Comparison of ENCODE assay signal across 1 cellular context in genomic region chr15:89334510-89335288, GRCh38.
TF ChIP-seq lines count a peak whose summit lies in the region.

TSS of gene POLG (minus strand) at chr15:89334824. CDS start at chr15:89333754, 1,070 bp downstream.

TF ChIP-seq in HEK293, 187 proteins besides CTCF, POLR2A, EP300 and RAD21 (continued from another document):
- TF ChIP-seq ZBTB17 (tag by site-specific recombination; IDR thresholded peaks at IDR 0.05): peak; percentile 86
- no peak for TF ChIP-seq ZNF19 (tag by site-specific recombination; IDR thresholded peaks at IDR 0.05; ENCODE audit: low read depth)
- TF ChIP-seq ZXDB (tag by site-specific recombination; IDR thresholded peaks at IDR 0.05): peak; percentile 91
- TF ChIP-seq ZNF707 (tag by site-specific recombination; IDR thresholded peaks at IDR 0.05): no peak
- TF ChIP-seq ZSCAN23 (tag by site-specific recombination; IDR thresholded peaks at IDR 0.05): peak; percentile 89; the same call in 1 of the 2 replicates
- peak; percentile 47 for TF ChIP-seq ZNF600 (tag by site-specific recombination; IDR thresholded peaks at IDR 0.05)
